In genomic region chr12:118359541-118359915, GRCh38 we compare ENCODE assay signal across 8 cellular contexts. TPM values are rescaled to one million over a fixed set of nuclear protein-coding genes. Genes with fewer than 3 reads are reported as not detected.
A peak's percentile ranks its signal among the peaks of the same experiment; 100 is the strongest.
DNase-seq lines count a peak whose midpoint lies in the region; ATAC-seq, FAIRE-seq and TF ChIP-seq lines count a peak whose summit lies in the region.

No MANE protein-coding gene starts in this region.

- no peak for TF ChIP-seq CTCF in K562 (IDR thresholded peaks at IDR 0.05 in 2 of 3, conservative IDR thresholded peaks at IDR 0.05 in 1 of 3; ENCODE audit: insufficient read depth in 2 of 3, low read depth in 1 of 3, low read length in 3 of 3)
- no peak for TF ChIP-seq CTCF in esophagus squamous epithelium (IDR thresholded peaks at IDR 0.05)
- TF ChIP-seq CTCF in gastroesophageal sphincter (IDR thresholded peaks at IDR 0.05), result no peak

- H3K27me3 Mint-ChIP-seq in stimulated activated naive CD8-positive, alpha-beta T cell treated with anti-CD3 and anti-CD28 coated beads, Interleukin-15, Interleukin-2, amounts not matched to agents 100 ng/mL and 50 ng/mL, for 24 hours, result no peaks in the 10 kb centered on the region

- peak; percentile 11 to 17 for DNase-seq in activated CD4-positive, alpha-beta T cell treated with anti-CD3 and anti-CD28 coated beads for 4 hours
- no peak for DNase-seq in activated CD4-positive, alpha-beta T cell treated with anti-CD3 and anti-CD28 coated beads, Interleukin-2, amount 50 U/mL, for 4 hours
- DNase-seq in NCI-H226 (peak; percentile 40), K562 (ENCODE audit: extremely low read depth in 1 of 4, low spot score in 3 of 4) (peak in 1 of 4 experiments; percentile 40), esophagus squamous epithelium (lab: John Stamatoyannopoulos, UW) (no peak), NK-92 (lab: John Stamatoyannopoulos, UW; ENCODE audit: unreplicated experiment) (no peak)

- H2AFZ ChIP-seq in K562 (ENCODE audit: low read depth, low read length), result peak overlapping the region; percentile 65

- H4K20me1 ChIP-seq in K562 (replicated peaks; ENCODE audit: control insufficient read depth, insufficient read depth, low read length), result no peaks in the 10 kb centered on the region

- H3K9me3 ChIP-seq in K562 (replicated peaks; ENCODE audit: control insufficient read depth, insufficient read depth, low read depth, low read length) (peaks cover 12% of the 10 kb centered on the region), esophagus squamous epithelium (no peaks in the 10 kb centered on the region), gastroesophageal sphincter (no peaks in the 10 kb centered on the region)

- WGBS in K562 (ENCODE audit: insufficient coverage, low coverage, missing lambda C conversion rate), result 40% methylated on average over 4 of the region's 4 CpGs
- 76 to 79% methylated on average over 4 of the region's 4 CpGs for WGBS in esophagus squamous epithelium, 2 donors
- 88 to 89% methylated on average over 4 of the region's 4 CpGs for WGBS in gastroesophageal sphincter (ENCODE audit: low coverage in 1 of 2), 2 donors

- peak; percentile 39; the same call in 2 of the 3 replicates for ATAC-seq in K562
- ATAC-seq in gastroesophageal sphincter, result no peak

- H3K4me3 Mint-ChIP-seq in stimulated activated naive CD8-positive, alpha-beta T cell treated with anti-CD3 and anti-CD28 coated beads, Interleukin-15, Interleukin-2, amounts not matched to agents 100 ng/mL and 50 ng/mL, for 24 hours, result peak overlapping the region; percentile 86

- H3K27me3 ChIP-seq in K562 (ENCODE audit: control insufficient read depth in 2 of 2, insufficient read depth in 2 of 2, low read length in 2 of 2), result no peaks in the 10 kb centered on the region
- H3K27me3 ChIP-seq in esophagus squamous epithelium, result no peaks in the 10 kb centered on the region
- H3K27me3 ChIP-seq in gastroesophageal sphincter, result no peaks in the 10 kb centered on the region

- H3K4me3 ChIP-seq in K562 (peak overlapping the region; percentile 41), esophagus squamous epithelium (peak overlapping the region in 2 of 4 donors; percentile 8 to 12), gastroesophageal sphincter (no peak overlapping the region)

- H3K36me3 Mint-ChIP-seq in stimulated activated naive CD8-positive, alpha-beta T cell treated with anti-CD3 and anti-CD28 coated beads, Interleukin-15, Interleukin-2, amounts not matched to agents 100 ng/mL and 50 ng/mL, for 24 hours (ENCODE audit: low read depth), result peaks cover 10% of the 10 kb centered on the region

- H3K9ac ChIP-seq in K562 (ENCODE audit: insufficient read depth in 1 of 2, low read depth in 2 of 2, low read length in 2 of 2), result peak overlapping the region in 1 of 2 experiments; percentile 87; a peak in 2 of 4 replicates

- intact Hi-C loops in K562 (cut with micrococcal nuclease), result no loop called here
- intact Hi-C loops in esophagus squamous epithelium (cut with DNase I), result no loop called here

- peak overlapping the region; percentile 70 for H3K4me2 ChIP-seq in K562 (ENCODE audit: insufficient read depth, low read length)

- H3K9me1 ChIP-seq in K562 (ENCODE audit: control insufficient read depth, insufficient read depth, low read length), result no peaks in the 10 kb centered on the region

- in situ Hi-C loops in K562 (cut with MboI), result loop anchor here (25.0 kb wide), 1 partner anchor 172 kb away; no protein-coding TSS in a partner anchor

- H3K9me3 Mint-ChIP-seq in stimulated activated naive CD8-positive, alpha-beta T cell treated with anti-CD3 and anti-CD28 coated beads, Interleukin-15, Interleukin-2, amounts not matched to agents 100 ng/mL and 50 ng/mL, for 24 hours, result no peaks in the 10 kb centered on the region

- CTCF ChIA-PET in K562 (lab: Yijun Ruan, JAX; ENCODE audit: low intra/inter-chr PET ratio), result no interaction called here

- no peak for TF ChIP-seq EP300 in K562 (IDR thresholded peaks at IDR 0.05; ENCODE audit: low read length)
- no peak for TF ChIP-seq EP300 in gastroesophageal sphincter (IDR thresholded peaks at IDR 0.05)

- TF ChIP-seq POLR2A in K562 (conservative IDR thresholded peaks at IDR 0.05), result no peak
- TF ChIP-seq POLR2A in esophagus squamous epithelium (IDR thresholded peaks at IDR 0.05), result no peak
- TF ChIP-seq POLR2A in gastroesophageal sphincter (IDR thresholded peaks at IDR 0.05), result no peak

- BruUV-seq in K562 (replicated peaks; lab: Mats Ljungman, UMichigan), result no TSS peak

- H3K4me1 ChIP-seq in K562 (replicated peaks in 1 of 2; ENCODE audit: control insufficient read depth in 2 of 2, insufficient read depth in 2 of 2, low read length in 2 of 2) (peaks cover 8 to 28% of the 10 kb centered on the region in 2 experiments; a peak in 3 of 5 replicates), esophagus squamous epithelium (peaks cover 6 to 34% (median 6%) of the 10 kb centered on the region in 3 donors), gastroesophageal sphincter (peaks cover 3 to 26% (median 3%) of the 10 kb centered on the region in 3 donors)

- H3K27ac ChIP-seq in K562 (ENCODE audit: extremely low read depth, low read depth, low read length), result peak overlapping the region; percentile 88
- peak overlapping the region in 2 of 4 donors; percentile 13 to 39 for H3K27ac ChIP-seq in esophagus squamous epithelium
- H3K27ac ChIP-seq in gastroesophageal sphincter, result no peak overlapping the region

- POLR2A ChIA-PET in K562 (lab: Yijun Ruan, JAX), result interaction anchor here (1.2 to 4.7 kb wide), 3 partner anchors 11 to 16 kb away, joined by 5 to 46 read pairs (median 15); no protein-coding TSS in a partner anchor

- H3K79me2 ChIP-seq in K562 (ENCODE audit: control insufficient read depth, insufficient read depth, low read length), result peaks cover 83% of the 10 kb centered on the region

- peaks cover 15% of the 10 kb centered on the region for H3K36me3 ChIP-seq in K562 (ENCODE audit: control insufficient read depth, insufficient read depth, low read length)
- H3K36me3 ChIP-seq in esophagus squamous epithelium, result peaks cover 0 to 2% (median 0%) of the 10 kb centered on the region in 3 donors
- no peaks in the 10 kb centered on the region for H3K36me3 ChIP-seq in gastroesophageal sphincter

- peaks cover 51% of the 10 kb centered on the region for H3K4me1 Mint-ChIP-seq in stimulated activated naive CD8-positive, alpha-beta T cell treated with anti-CD3 and anti-CD28 coated beads, Interleukin-15, Interleukin-2, amounts not matched to agents 100 ng/mL and 50 ng/mL, for 24 hours (ENCODE audit: low read depth)

- FAIRE-seq in K562 (lab: Jason Lieb, UNC), result no peak

- peak overlapping the region; percentile 84 for H3K27ac Mint-ChIP-seq in stimulated activated naive CD8-positive, alpha-beta T cell treated with anti-CD3 and anti-CD28 coated beads, Interleukin-15, Interleukin-2, amounts not matched to agents 100 ng/mL and 50 ng/mL, for 24 hours

- no peak for TF ChIP-seq RAD21 in K562 (CRISPR knock-in tag; conservative IDR thresholded peaks at IDR 0.05 in 1 of 2, IDR thresholded peaks at IDR 0.05 in 1 of 2)

RNA-seq across cellular contexts. Expression of gene TAOK3, which starts 13.2 kb away (rescaled TPM):
- total RNA-seq in K562 (2011; cell fraction: chromatin; rRNA removed; ENCODE audit: low replicate concordance), result 71.5 and 240 TPM in 2 replicates
- 37.2 and 54.2 TPM in 2 replicates for total RNA-seq in K562 (2011; cell fraction: nucleolus; rRNA removed)
- 77.6 and 79.9 TPM in 2 replicates for total RNA-seq in K562 (2011; cell fraction: nucleoplasm; rRNA removed)
- total RNA-seq in K562 (2014; rRNA removed) (40.8 and 47.1 TPM in 2 replicates), K562 (2014; rRNA removed; fragmentation: Illumina TruSeq; extraction: Trizol) (52.7 and 62.8 TPM in 2 replicates), K562 (2015; rRNA removed; fragmentation: Illumina TruSeq; extraction: Trizol) (58.4 and 66.5 TPM in 2 replicates), K562 (2021) (40.7 and 45.7 TPM in 2 replicates), esophagus squamous epithelium (10 to 100 TPM; 13.7 to 27.7 (median 21.1) TPM), gastroesophageal sphincter (10 to 100 TPM; 26.9 to 55.0 (median 36.7) TPM)
- polyA plus RNA-seq in K562 (2011; rRNA removed) (57.3 and 60.2 TPM in 2 replicates), K562 (2014; fragmentation: Illumina TruSeq; extraction: Trizol) (70.8 and 83.5 TPM in 2 replicates), K562 (2014; fragmentation: Nextera tagmentation; extraction: Ambion mirVana) (10 to 100 TPM; 24.3 to 28.0 TPM), K562 (2014; rRNA removed) (35.7 and 42.5 TPM in 2 replicates)
- polyA plus RNA-seq in K562 (2011; cell fraction: cytosol; rRNA removed), result 28.8 and 41.0 TPM in 2 replicates
- 32.1 and 33.0 TPM in 2 replicates for polyA plus RNA-seq in K562 (2011; cell fraction: nucleus; rRNA removed)
- polyA plus RNA-seq in K562 (2012), result 30.3 and 35.6 TPM in 2 replicates
- 114 TPM in 2 replicates for polyA minus RNA-seq in K562 (2011; rRNA and poly(A)+ RNA removed)
- polyA minus RNA-seq in K562 (2011; cell fraction: cytosol; rRNA and poly(A)+ RNA removed), result 32.5 and 38.7 TPM in 2 replicates
- 30.8 and 64.6 TPM in 2 replicates for polyA minus RNA-seq in K562 (2011; cell fraction: nucleus; rRNA and poly(A)+ RNA removed)

RNA-seq across cellular contexts. Expression of gene SUDS3, which starts 16.8 kb away (rescaled TPM):
- 42.9 and 58.5 TPM in 2 replicates for total RNA-seq in K562 (2011; cell fraction: chromatin; rRNA removed; ENCODE audit: low replicate concordance)
- 29.9 and 31.8 TPM in 2 replicates for total RNA-seq in K562 (2011; cell fraction: nucleolus; rRNA removed)
- 77.4 and 101 TPM in 2 replicates for total RNA-seq in K562 (2011; cell fraction: nucleoplasm; rRNA removed)
- total RNA-seq in K562 (2014; rRNA removed) (20.3 and 23.1 TPM in 2 replicates), K562 (2014; rRNA removed; fragmentation: Illumina TruSeq; extraction: Trizol) (29.1 and 29.3 TPM in 2 replicates), K562 (2015; rRNA removed; fragmentation: Illumina TruSeq; extraction: Trizol) (28.5 and 29.3 TPM in 2 replicates), K562 (2021) (20.9 and 23.3 TPM in 2 replicates), esophagus squamous epithelium (10 to 100 TPM; 43.3 to 55.0 (median 44.8) TPM), gastroesophageal sphincter (10 to 100 TPM; 57.2 to 65.5 (median 61.5) TPM)
- polyA plus RNA-seq in K562 (2011; rRNA removed) (25.7 and 30.5 TPM in 2 replicates), K562 (2014; fragmentation: Illumina TruSeq; extraction: Trizol) (19.6 and 24.0 TPM in 2 replicates), K562 (2014; fragmentation: Nextera tagmentation; extraction: Ambion mirVana) (10 to 100 TPM in 1 of 2 experiments, 1 to 10 TPM in 1; 6.6 to 11.8 TPM), K562 (2014; rRNA removed) (20.6 and 24.2 TPM in 2 replicates)
- 9.6 and 19.5 TPM in 2 replicates for polyA plus RNA-seq in K562 (2011; cell fraction: cytosol; rRNA removed)
- polyA plus RNA-seq in K562 (2011; cell fraction: nucleus; rRNA removed), result 29.9 and 36.5 TPM in 2 replicates
- 14.6 and 23.5 TPM in 2 replicates for polyA plus RNA-seq in K562 (2012)
- 26.7 and 28.3 TPM in 2 replicates for polyA minus RNA-seq in K562 (2011; rRNA and poly(A)+ RNA removed)
- polyA minus RNA-seq in K562 (2011; cell fraction: cytosol; rRNA and poly(A)+ RNA removed), result 13.2 and 16.8 TPM in 2 replicates
- 12.0 and 17.3 TPM in 2 replicates for polyA minus RNA-seq in K562 (2011; cell fraction: nucleus; rRNA and poly(A)+ RNA removed)

Comparison
In these comparisons a context has a peak if more than half of its experiments do, and no peak if none do; other contexts are left out.
1. DNase-seq: peak in activated CD4-positive, alpha-beta T cell treated with anti-CD3 and anti-CD28 coated beads for 4 hours (2 of 2) and NCI-H226 (single experiment); none in activated CD4-positive, alpha-beta T cell treated with anti-CD3 and anti-CD28 coated beads, Interleukin-2, amount 50 U/mL, for 4 hours (0 of 2), esophagus squamous epithelium (single experiment) and NK-92 (single experiment).